In genomic region chr18:3319894-3320438, GRCh38 we compare ENCODE assay signal across 16 cellular contexts. TPM values are rescaled to one million over a fixed set of nuclear protein-coding genes. Genes with fewer than 3 reads are reported as not detected.
DNase-seq lines count a peak whose midpoint lies in the region; ATAC-seq, FAIRE-seq and TF ChIP-seq lines count a peak whose summit lies in the region.
"Had no signal": no experiment of that assay in that cellular context is flagged by ENCODE, and none has a peak within 500 bp of the region (broad histone marks: within the 10 kb centered on the region; RNA-seq: fewer than 3 reads in every experiment).

No MANE protein-coding gene starts in this region.

- TF ChIP-seq RAD21 in H1 (IDR thresholded peaks at IDR 0.05 in 1 of 2, conservative IDR thresholded peaks at IDR 0.05 in 1 of 2; ENCODE audit: low read depth in 2 of 2, low read length in 2 of 2): no peak

- no peak overlapping the region for H3K23ac ChIP-seq in H1 (ENCODE audit: insufficient read length)

- H3K4me1 Mint-ChIP-seq in activated T-cell treated with anti-CD3 and anti-CD28 coated beads, Interleukin-2, amount 50 U/mL, for 72 hours (ENCODE audit: low read depth): peaks cover 34% of the 10 kb centered on the region

- H2BK5ac ChIP-seq in H1 (ENCODE audit: low read depth, low read length): no peak overlapping the region

- H2BK20ac ChIP-seq in H1 (ENCODE audit: low read length): no peak overlapping the region

- 92% methylated on average over 2 of the region's 2 CpGs; no CpG with 5 or more reads in 1 of the 2 experiments for WGBS in H1 (ENCODE audit: extremely low coverage in 1 of 2, insufficient coverage in 1 of 2, insufficient read length in 1 of 2, insufficient replicate concordance in 2 of 2, low coverage in 1 of 2, low lambda C conversion rate in 2 of 2, missing lambda C conversion rate in 1 of 2), 2 experiments
- WGBS in thyroid gland, 2 donors: 66 to 74% methylated on average over 2 of the region's 2 CpGs

- intact Hi-C loops in thyroid gland (cut with DNase I): no loop called here

- H3K4me3 ChIP-seq in H1 (ENCODE audit: extremely low read depth in 1 of 4, insufficient read depth in 2 of 4, low read depth in 3 of 4, low read length in 4 of 4): no peak overlapping the region
- H3K4me3 ChIP-seq in thyroid gland (replicated peaks in 1 of 3): no peak overlapping the region
- H3K4me3 ChIP-seq: SJCRH30 had no signal

- TF ChIP-seq CTCF in H1 (IDR thresholded peaks at IDR 0.05; ENCODE audit: control extremely low read depth in 1 of 3, insufficient read depth in 1 of 3, low read depth in 1 of 3, low read length in 3 of 3) (no peak), thyroid gland (IDR thresholded peaks at IDR 0.05) (no peak)

- peak; percentile 31 to 33 for ATAC-seq in activated T-cell treated with anti-CD3 and anti-CD28 coated beads, Interleukin-2, amount 50 U/mL, for 72 hours (replicated peaks in 1 of 2)
- ATAC-seq in HG03442 (IDR thresholded peaks at IDR 0.05; ENCODE audit: unreplicated experiment): peak; percentile 5

- no peaks in the 10 kb centered on the region for H3K79me2 ChIP-seq in H1 (ENCODE audit: control insufficient read depth in 1 of 2, insufficient read depth in 2 of 2, low read length in 2 of 2)

- FAIRE-seq in H1 (lab: Jason Lieb, UNC): no peak
- peak; percentile 55 for FAIRE-seq in urothelium cell line (lab: Jason Lieb, UNC)
- FAIRE-seq: H54 had no signal

- no peaks in the 10 kb centered on the region; a peak in 1 of 7 replicates for H3K4me1 ChIP-seq in H1 (replicated peaks in 1 of 4; ENCODE audit: control insufficient read depth in 3 of 4, insufficient read depth in 4 of 4, low read length in 3 of 4)
- no peaks in the 10 kb centered on the region for H3K4me1 ChIP-seq in thyroid gland

- H3K9me3 ChIP-seq in H1 (ENCODE audit: insufficient read depth in 2 of 2, low read depth in 1 of 2, low read length in 1 of 2) (no peaks in the 10 kb centered on the region), thyroid gland (no peaks in the 10 kb centered on the region)
- H3K9me3 ChIP-seq: SJCRH30 had no signal

- peaks cover 0 to 3% of the 10 kb centered on the region in 2 donors for H3K36me3 Mint-ChIP-seq in activated T-cell treated with anti-CD3 and anti-CD28 coated beads, Interleukin-2, amount 50 U/mL, for 72 hours (ENCODE audit: insufficient read depth in 2 of 2)
- H3K36me3 Mint-ChIP-seq: CD14-positive monocyte had no signal

- no peak overlapping the region for H4K5ac ChIP-seq in H1 (ENCODE audit: insufficient read length, low read depth, low read length)

- no peaks in the 10 kb centered on the region for H3K27me3 ChIP-seq in H1 (replicated peaks in 1 of 4; ENCODE audit: control insufficient read depth in 3 of 4, extremely low read depth in 1 of 4, insufficient read depth in 3 of 4, low read length in 3 of 4)
- H3K27me3 ChIP-seq in thyroid gland: no peaks in the 10 kb centered on the region
- H3K27me3 ChIP-seq: SJCRH30 had no signal

- H3K9ac ChIP-seq in H1 (replicated peaks in 1 of 4; ENCODE audit: extremely low read depth in 1 of 4, low read depth in 3 of 4, low read length in 3 of 4): no peak overlapping the region

- no peak overlapping the region for H3K56ac ChIP-seq in H1 (replicated peaks; ENCODE audit: insufficient read length, low read depth, low read length)

- H4K8ac ChIP-seq in H1 (ENCODE audit: extremely low read depth, insufficient read depth, low read length): no peak overlapping the region

- H2BK15ac ChIP-seq in H1 (ENCODE audit: low read length): no peak overlapping the region

- no peak overlapping the region for H3K27ac Mint-ChIP-seq in activated T-cell treated with anti-CD3 and anti-CD28 coated beads, Interleukin-2, amount 50 U/mL, for 72 hours

- H2AFZ ChIP-seq in H1 (ENCODE audit: low read length): peak overlapping the region; percentile 66; the same call in 1 of the 2 replicates

- H3K27ac ChIP-seq in H1 (ENCODE audit: low read depth, low read length) (no peak overlapping the region), thyroid gland (no peak overlapping the region)
- H3K27ac ChIP-seq: SJCRH30 had no signal

- no peak overlapping the region for H4K91ac ChIP-seq in H1 (replicated peaks; ENCODE audit: insufficient read length, low read length)

- peak overlapping the region in 1 of 2 donors; percentile 27 for H3K4me3 Mint-ChIP-seq in activated T-cell treated with anti-CD3 and anti-CD28 coated beads, Interleukin-2, amount 50 U/mL, for 72 hours
- H3K4me3 Mint-ChIP-seq: CD14-positive monocyte had no signal

- no peak overlapping the region for H3K14ac ChIP-seq in H1 (ENCODE audit: insufficient read length)

- no peak overlapping the region for H2BK12ac ChIP-seq in H1 (ENCODE audit: low read depth, low read length)

- no peaks in the 10 kb centered on the region for H3K23me2 ChIP-seq in H1 (ENCODE audit: low read depth, low read length)

- H3K4me2 ChIP-seq in H1 (ENCODE audit: insufficient read depth in 1 of 2, low read depth in 2 of 2, low read length in 2 of 2): no peak overlapping the region; a peak in 1 of 4 replicates

- H3K9me3 Mint-ChIP-seq in activated T-cell treated with anti-CD3 and anti-CD28 coated beads, Interleukin-2, amount 50 U/mL, for 72 hours: peaks cover 0 to 3% of the 10 kb centered on the region in 2 donors

- H3K18ac ChIP-seq in H1 (ENCODE audit: extremely low read depth, low read length): no peak overlapping the region

- H3K36me3 ChIP-seq in H1 (ENCODE audit: control insufficient read depth in 2 of 4, insufficient read depth in 4 of 4, low read length in 3 of 4) (no peaks in the 10 kb centered on the region), thyroid gland (no peaks in the 10 kb centered on the region)
- H3K36me3 ChIP-seq: SJCRH30 had no signal

- H2BK120ac ChIP-seq in H1 (replicated peaks; ENCODE audit: low read depth, low read length): no peak overlapping the region

- H3K79me1 ChIP-seq in H1 (ENCODE audit: low read depth, low read length): no peaks in the 10 kb centered on the region

- no peak for DNase-seq in activated T-cell treated with anti-CD3 and anti-CD28 coated beads, Interleukin-2, amount 50 U/mL, for 72 hours
- no peak for DNase-seq in activated T-cell treated with anti-CD3 and anti-CD28 coated beads, Interleukin-2, amount 50 U/mL, for 48 hours
- DNase-seq in H1 (ENCODE audit: low read depth in 1 of 2, low spot score in 2 of 2) (no peak), urothelium cell line (ENCODE audit: low spot score) (no peak), thyroid gland (no peak), COR-L47 (lab: John Stamatoyannopoulos, UW) (no peak), NCI-H1092 (lab: John Stamatoyannopoulos, UW) (no peak)
- DNase-seq: DND-41, GDM1, NCI-H1417, NCI-H1930, NCI-H510A had no signal

- no peak for TF ChIP-seq POLR2A in H1 (IDR thresholded peaks at IDR 0.05; ENCODE audit: control extremely low read depth in 1 of 2, low read depth in 2 of 2, low read length in 2 of 2)
- no peak for TF ChIP-seq POLR2A in thyroid gland (IDR thresholded peaks at IDR 0.05)

- TF ChIP-seq EP300 in H1 (IDR thresholded peaks at IDR 0.05; ENCODE audit: borderline replicate concordance in 1 of 2, low read depth in 2 of 2, low read length in 2 of 2): no peak

- no peak overlapping the region for H3K4ac ChIP-seq in H1 (replicated peaks; ENCODE audit: insufficient read length, low read depth, low read length)

- no peaks in the 10 kb centered on the region for H4K20me1 ChIP-seq in H1 (replicated peaks in 1 of 2; ENCODE audit: control insufficient read depth in 1 of 2, insufficient read depth in 2 of 2, low read length in 2 of 2)

- H3K27me3 Mint-ChIP-seq in activated T-cell treated with anti-CD3 and anti-CD28 coated beads, Interleukin-2, amount 50 U/mL, for 72 hours (ENCODE audit: low read depth): peaks cover 14% of the 10 kb centered on the region

- POLR2A ChIA-PET in H1 (lab: Charles Lee; ENCODE audit: partially characterized antibody): interaction anchor here (1.1 kb wide), 1 partner anchor 23 kb away, joined by 4 read pairs; no protein-coding TSS in a partner anchor

- no peak overlapping the region for H2AK5ac ChIP-seq in H1 (ENCODE audit: low read depth, low read length)

- CTCF ChIA-PET in H1 (lab: Charles Lee; ENCODE audit: partially characterized antibody): interaction anchor here (0.6 to 2.6 kb wide), 7 partner anchors 13 to 265 kb away, joined by 3 to 17 read pairs (median 3); no protein-coding TSS in a partner anchor

TF ChIP-seq in H1, 55 proteins besides CTCF, POLR2A, EP300 and RAD21 (continues in another document):
- TF ChIP-seq RNF2 (IDR thresholded peaks at IDR 0.05; ENCODE audit: borderline replicate concordance, low read depth, low read length, missing control alignments, poor library complexity, severe bottlenecking) (no peak), CREB1 (IDR thresholded peaks at IDR 0.05) (no peak), SIN3A (conservative IDR thresholded peaks at IDR 0.05 in 1 of 2, IDR thresholded peaks at IDR 0.05 in 1 of 2; ENCODE audit: low read depth in 1 of 2, low read length in 2 of 2) (no peak), RXRA (IDR thresholded peaks at IDR 0.05; ENCODE audit: insufficient read depth, low read depth, low read length) (no peak), TEAD4 (IDR thresholded peaks at IDR 0.05; ENCODE audit: low read depth, low read length) (no peak), SRF (IDR thresholded peaks at IDR 0.05; ENCODE audit: low read depth, low read length) (no peak), GTF2F1 (IDR thresholded peaks at IDR 0.05; ENCODE audit: borderline replicate concordance, low read depth, low read length) (no peak), USF2 (IDR thresholded peaks at IDR 0.05; ENCODE audit: low read length) (no peak), POLR2AphosphoS5 (IDR thresholded peaks at IDR 0.05; ENCODE audit: low read depth, low read length) (no peak), CBX8 (IDR thresholded peaks at IDR 0.05; ENCODE audit: borderline replicate concordance, low read depth, low read length) (no peak)

RNA-seq across cellular contexts. Expression of gene MYL12B, which starts 58.0 kb away (rescaled TPM):
- total RNA-seq in activated T-cell treated with anti-CD3 and anti-CD28 coated beads, Interleukin-2, amount 50 U/mL, for 72 hours: 100 to 1,000 TPM; 235 to 276 TPM
- 164 and 174 TPM in 2 replicates for total RNA-seq in H1 (2021; fragmentation: NEBNext Ultra II Directional; extraction: Animal tissue kit (Norgen Biotek cat#: 25700))
- 100 and 188 TPM in 2 replicates for polyA plus RNA-seq in H1 (2011; rRNA removed)
- polyA plus RNA-seq in H1 (2011; cell fraction: cytosol; rRNA removed): 199 TPM
- 56.0 TPM for polyA plus RNA-seq in H1 (2011; cell fraction: nucleus; rRNA removed)
- polyA plus RNA-seq in H1 (2012, experiment 1 of 2): 177 to 224 TPM (median 188 TPM) in 4 replicates
- polyA plus RNA-seq in H1 (2012, experiment 2 of 2): 35.3 TPM
- 207 TPM for polyA plus RNA-seq in H1 (2013, experiment 1 of 2)
- 203 TPM for polyA plus RNA-seq in H1 (2013, experiment 2 of 2)
- polyA minus RNA-seq in H1 (2011; rRNA and poly(A)+ RNA removed): 82.3 and 109 TPM in 2 replicates
- 64.8 TPM for polyA minus RNA-seq in H1 (2011; cell fraction: cytosol; rRNA and poly(A)+ RNA removed)
- 41.4 TPM for polyA minus RNA-seq in H1 (2011; cell fraction: nucleus; rRNA and poly(A)+ RNA removed)
- total RNA-seq in thyroid gland: 100 to 1,000 TPM; 334 to 467 (median 446) TPM
